Comparison of ENCODE assay signal across 9 cellular contexts in the genomic region with DNA sequence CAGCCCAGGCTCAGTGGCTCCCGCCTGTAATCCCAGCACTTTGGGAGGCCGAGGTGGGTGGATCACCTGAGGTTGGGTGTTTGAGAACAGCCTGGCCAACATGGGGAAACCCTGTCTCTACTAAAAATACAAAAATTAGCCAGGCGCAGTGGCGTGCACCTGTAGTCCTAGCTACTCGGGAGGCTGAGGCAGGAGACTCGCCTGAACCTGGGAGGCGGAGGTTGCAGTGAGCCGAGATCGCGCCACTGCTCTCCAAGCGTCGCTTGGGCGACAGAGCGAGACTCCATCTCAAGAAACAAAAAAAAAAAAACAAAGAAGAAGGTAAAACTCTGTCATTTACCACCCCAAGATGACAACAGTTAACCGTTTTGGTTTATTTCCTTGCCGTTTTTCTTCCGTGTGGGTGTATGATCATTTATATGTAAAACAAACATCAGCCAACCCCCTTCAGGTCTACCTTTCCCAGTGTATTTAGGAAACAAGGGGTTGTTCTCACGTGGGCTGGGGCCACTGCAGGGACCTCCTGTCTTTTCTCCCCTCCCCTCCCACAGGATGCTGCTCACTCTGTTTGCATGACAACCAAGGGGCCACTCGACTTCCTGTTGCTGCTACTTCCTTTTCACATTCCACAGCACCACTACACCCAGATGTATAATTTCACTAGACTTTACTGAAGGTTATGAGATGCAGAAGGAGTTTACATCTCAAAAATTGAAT. TPM values are rescaled to one million over a fixed set of nuclear protein-coding genes. Genes with fewer than 3 reads are reported as not detected.
DNase-seq lines count a peak whose midpoint lies in the region; ATAC-seq and TF ChIP-seq lines count a peak whose summit lies in the region.
"Had no signal": no experiment of that assay in that cellular context is flagged by ENCODE, and none has a peak within 500 bp of the region (broad histone marks: within the 10 kb centered on the region; RNA-seq: fewer than 3 reads in every experiment).

No MANE protein-coding gene starts in this region.

- H3K4me1 Mint-ChIP-seq in stimulated activated naive B cell treated with anti-CD40 and anti-IgM and Interleukin-4, amounts not matched to agents 10 μg/mL and 1 μg/mL and 100 μg/mL, for 72 hours = peaks cover 55 to 87% of the 10 kb centered on the region in 2 donors

- no peak overlapping the region for H3K4me3 ChIP-seq in fibroblast of pulmonary artery (replicated peaks; ENCODE audit: low read depth, low read length)

- DNase-seq in DMS53 (lab: John Stamatoyannopoulos, UW) (peak; percentile 15), DMS53 treated with DMSO at 0.1 percent for 48 hours (lab: John Stamatoyannopoulos, UW; ENCODE audit: unreplicated experiment) (no peak), fibroblast of pulmonary artery (ENCODE audit: low read depth) (peak; percentile 10), posterior vena cava (ENCODE audit: low spot score) (no peak), mesenteric fat pad (ENCODE audit: low spot score) (no peak)
- peak; percentile 40 to 55 for DNase-seq in activated CD4-positive, alpha-beta T cell treated with anti-CD3 and anti-CD28 coated beads for 24 hours (ENCODE audit: low read depth in 2 of 2)
- peak; percentile 62 for DNase-seq in stimulated activated naive B cell treated with anti-CD40 and anti-IgM and Interleukin-4, amounts not matched to agents 10 μg/mL and 1 μg/mL and 100 μg/mL, for 72 hours

- H3K27ac Mint-ChIP-seq in stimulated activated naive B cell treated with anti-CD40 and anti-IgM and Interleukin-4, amounts not matched to agents 10 μg/mL and 1 μg/mL and 100 μg/mL, for 72 hours = peak overlapping the region; percentile 98

- TF ChIP-seq CTCF in fibroblast of pulmonary artery (IDR thresholded peaks at IDR 0.05; ENCODE audit: low read length, missing control alignments) = no peak

- H3K27me3 Mint-ChIP-seq in stimulated activated naive B cell treated with anti-CD40 and anti-IgM and Interleukin-4, amounts not matched to agents 10 μg/mL and 1 μg/mL and 100 μg/mL, for 72 hours = no peaks in the 10 kb centered on the region

- peaks cover 30 to 33% of the 10 kb centered on the region in 2 donors for H3K36me3 Mint-ChIP-seq in stimulated activated naive B cell treated with anti-CD40 and anti-IgM and Interleukin-4, amounts not matched to agents 10 μg/mL and 1 μg/mL and 100 μg/mL, for 72 hours

- H3K4me3 Mint-ChIP-seq in stimulated activated naive B cell treated with anti-CD40 and anti-IgM and Interleukin-4, amounts not matched to agents 10 μg/mL and 1 μg/mL and 100 μg/mL, for 72 hours = peak overlapping the region; percentile 72 to 80
- H3K4me3 Mint-ChIP-seq: brain had no signal

- H3K9me3 Mint-ChIP-seq in stimulated activated naive B cell treated with anti-CD40 and anti-IgM and Interleukin-4, amounts not matched to agents 10 μg/mL and 1 μg/mL and 100 μg/mL, for 72 hours = peaks cover 0 to 3% of the 10 kb centered on the region in 2 donors

- ATAC-seq in HG03432 (IDR thresholded peaks at IDR 0.05; ENCODE audit: unreplicated experiment) = peak; percentile 81
- ATAC-seq in stimulated activated naive B cell treated with anti-CD40 and anti-IgM and Interleukin-4, amounts not matched to agents 10 μg/mL and 1 μg/mL and 100 μg/mL, for 72 hours (replicated peaks) = peak; percentile 85 to 90

- intact Hi-C loops in posterior vena cava (cut with DNase I) = no loop called here

RNA-seq across cellular contexts. Expression of a gene that starts 13.6 kb away (rescaled TPM):
- total RNA-seq in posterior vena cava = 1 to 10 TPM in 1 of 2 donors, under 1 TPM in 1; 0.83 to 1.0 TPM
- 0.51 TPM for total RNA-seq in mesenteric fat pad

RNA-seq across cellular contexts. Expression of a gene that starts 54.8 kb away (rescaled TPM):
- total RNA-seq in posterior vena cava = 10 to 100 TPM; 22.1 to 27.3 TPM
- total RNA-seq in mesenteric fat pad = 24.7 TPM

Comparison
In these comparisons a context has a peak if more than half of its experiments do, and no peak if none do; other contexts are left out.
1. DNase-seq: peak in DMS53 (single experiment), activated CD4-positive, alpha-beta T cell treated with anti-CD3 and anti-CD28 coated beads for 24 hours (2 of 2), fibroblast of pulmonary artery (single experiment) and stimulated activated naive B cell treated with anti-CD40 and anti-IgM and Interleukin-4, amounts not matched to agents 10 μg/mL and 1 μg/mL and 100 μg/mL, for 72 hours (single experiment); none in DMS53 treated with DMSO at 0.1 percent for 48 hours (single experiment), posterior vena cava (single experiment) and mesenteric fat pad (single experiment).